8 cellular contexts compared by ENCODE assay signal in the genomic region with DNA sequence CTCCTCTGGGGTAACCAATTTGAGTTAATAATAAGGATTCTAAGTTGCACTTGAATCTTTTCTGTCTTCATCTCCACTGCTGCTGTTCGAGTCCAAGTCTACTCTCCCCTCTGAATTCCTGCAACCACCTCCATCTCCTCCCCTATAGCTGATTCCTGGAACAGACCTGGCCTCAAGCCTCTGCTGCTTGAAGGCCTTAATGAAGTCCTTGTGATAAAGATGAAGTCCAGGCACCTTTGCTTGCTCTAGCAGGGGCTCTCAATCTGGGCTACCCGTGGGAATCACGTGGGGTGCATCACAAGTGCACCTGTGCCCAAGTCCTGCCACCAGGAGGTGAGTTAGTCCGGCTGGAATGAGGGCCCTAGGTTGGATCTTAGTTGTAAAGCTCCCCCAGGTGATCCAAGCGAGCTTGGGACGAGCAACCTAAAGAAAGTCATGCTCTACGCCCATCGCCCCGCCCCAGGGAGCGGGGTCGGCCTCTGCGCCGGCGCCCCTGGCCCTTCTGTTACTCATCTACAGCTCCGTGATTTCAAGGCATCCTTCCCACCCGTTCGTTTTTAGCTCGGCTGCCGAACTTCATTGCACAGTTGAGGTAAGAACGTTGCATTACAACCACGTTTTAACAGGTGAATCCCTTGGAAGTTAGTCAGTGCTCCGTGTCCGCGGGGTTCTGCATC. TPM values are rescaled to one million over a fixed set of nuclear protein-coding genes. Genes with fewer than 3 reads are reported as not detected.
DNase-seq lines count a peak whose midpoint lies in the region; ATAC-seq lines count a peak whose summit lies in the region.

No MANE protein-coding gene starts in this region.

- peak; percentile 12 for ATAC-seq in HG03520 (IDR thresholded peaks at IDR 0.05; ENCODE audit: unreplicated experiment)
- ATAC-seq in GM18858 (IDR thresholded peaks at IDR 0.05; ENCODE audit: unreplicated experiment), result no peak

- H3K4me1 Mint-ChIP-seq in activated naive CD8-positive, alpha-beta T cell treated with anti-CD3 and anti-CD28 coated beads for 36 hours, result peaks cover 35% of the 10 kb centered on the region
- H3K4me1 Mint-ChIP-seq in stimulated activated naive CD8-positive, alpha-beta T cell treated with anti-CD3 and anti-CD28 coated beads, Interleukin-15, Interleukin-2, amounts not matched to agents 100 ng/mL and 50 ng/mL, for 24 hours (ENCODE audit: low read depth), result peaks cover 30% of the 10 kb centered on the region

- H3K27me3 Mint-ChIP-seq in activated naive CD8-positive, alpha-beta T cell treated with anti-CD3 and anti-CD28 coated beads for 36 hours, result no peaks in the 10 kb centered on the region
- H3K27me3 Mint-ChIP-seq in stimulated activated naive CD8-positive, alpha-beta T cell treated with anti-CD3 and anti-CD28 coated beads, Interleukin-15, Interleukin-2, amounts not matched to agents 100 ng/mL and 50 ng/mL, for 24 hours, result no peaks in the 10 kb centered on the region

- DNase-seq in ELF-1 (ENCODE audit: low read depth, low spot score), result peak; percentile 87
- peak; percentile 36 for DNase-seq in activated naive CD8-positive, alpha-beta T cell treated with anti-CD3 and anti-CD28 coated beads for 36 hours
- DNase-seq in iPS-NIHi7 (ENCODE audit: extremely low spot score), result peak; percentile 79
- no peak for DNase-seq in amniotic stem cell (lab: John Stamatoyannopoulos, UW)
- no peak for DNase-seq in NCI-H2029 (lab: John Stamatoyannopoulos, UW)

- peaks cover 46% of the 10 kb centered on the region for H3K36me3 Mint-ChIP-seq in activated naive CD8-positive, alpha-beta T cell treated with anti-CD3 and anti-CD28 coated beads for 36 hours
- peaks cover 47% of the 10 kb centered on the region for H3K36me3 Mint-ChIP-seq in stimulated activated naive CD8-positive, alpha-beta T cell treated with anti-CD3 and anti-CD28 coated beads, Interleukin-15, Interleukin-2, amounts not matched to agents 100 ng/mL and 50 ng/mL, for 24 hours (ENCODE audit: low read depth)

- peak overlapping the region; percentile 77 for H3K4me3 Mint-ChIP-seq in activated naive CD8-positive, alpha-beta T cell treated with anti-CD3 and anti-CD28 coated beads for 36 hours
- H3K4me3 Mint-ChIP-seq in stimulated activated naive CD8-positive, alpha-beta T cell treated with anti-CD3 and anti-CD28 coated beads, Interleukin-15, Interleukin-2, amounts not matched to agents 100 ng/mL and 50 ng/mL, for 24 hours, result peak overlapping the region; percentile 79

- H3K9me3 Mint-ChIP-seq in activated naive CD8-positive, alpha-beta T cell treated with anti-CD3 and anti-CD28 coated beads for 36 hours, result no peaks in the 10 kb centered on the region
- H3K9me3 Mint-ChIP-seq in stimulated activated naive CD8-positive, alpha-beta T cell treated with anti-CD3 and anti-CD28 coated beads, Interleukin-15, Interleukin-2, amounts not matched to agents 100 ng/mL and 50 ng/mL, for 24 hours, result no peaks in the 10 kb centered on the region

- H3K27ac Mint-ChIP-seq in activated naive CD8-positive, alpha-beta T cell treated with anti-CD3 and anti-CD28 coated beads for 36 hours, result peak overlapping the region; percentile 85
- H3K27ac Mint-ChIP-seq in stimulated activated naive CD8-positive, alpha-beta T cell treated with anti-CD3 and anti-CD28 coated beads, Interleukin-15, Interleukin-2, amounts not matched to agents 100 ng/mL and 50 ng/mL, for 24 hours, result peak overlapping the region; percentile 74

RNA-seq across cellular contexts. Expression of a gene that starts 0.9 kb away (rescaled TPM):
- 10 to 100 TPM; 64.6 to 66.3 TPM for total RNA-seq in activated naive CD8-positive, alpha-beta T cell treated with anti-CD3 and anti-CD28 coated beads for 36 hours

RNA-seq across cellular contexts. Expression of a gene that starts 50.0 kb away (rescaled TPM):
- 10 to 100 TPM; 83.8 to 85.6 TPM for total RNA-seq in activated naive CD8-positive, alpha-beta T cell treated with anti-CD3 and anti-CD28 coated beads for 36 hours

RNA-seq across cellular contexts. Expression of a gene that starts 50.1 kb away (rescaled TPM):
- total RNA-seq in activated naive CD8-positive, alpha-beta T cell treated with anti-CD3 and anti-CD28 coated beads for 36 hours, result 100 to 1,000 TPM; 171 to 180 TPM

Comparison
In these comparisons a context has a peak if more than half of its experiments do, and no peak if none do; other contexts are left out.
1. DNase-seq: peak in ELF-1 (single experiment), activated naive CD8-positive, alpha-beta T cell treated with anti-CD3 and anti-CD28 coated beads for 36 hours (single experiment) and iPS-NIHi7 (single experiment); none in amniotic stem cell (single experiment) and NCI-H2029 (single experiment).